Comparison of ENCODE assay signal across 4 cellular contexts in the genomic region with DNA sequence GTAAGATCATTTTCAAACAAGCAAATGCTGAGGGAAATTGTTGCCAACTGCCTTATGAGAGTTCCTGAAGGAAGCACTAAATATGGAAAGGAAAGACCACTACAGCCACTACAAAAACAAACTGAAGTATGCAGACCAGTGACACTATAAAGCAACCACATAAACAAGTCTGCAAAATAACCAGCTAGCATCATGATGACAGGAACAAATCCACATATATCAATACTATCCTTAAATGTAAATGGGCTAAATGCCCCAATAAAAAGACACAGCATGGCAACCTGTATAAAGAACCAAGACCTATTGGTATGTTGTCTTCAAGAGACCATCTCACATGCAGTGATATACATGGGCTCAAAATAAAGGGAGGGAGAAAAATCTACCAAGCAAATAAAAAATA.
"Had no signal": no experiment of that assay in that cellular context is flagged by ENCODE, and none has a peak within 500 bp of the region (broad histone marks: within the 10 kb centered on the region; RNA-seq: fewer than 3 reads in every experiment).

No MANE protein-coding gene starts in this region.

- ATAC-seq: HepG2, K562 had no signal

- H3K4me3 ChIP-seq: K562 had no signal

- H3K27ac ChIP-seq: HL-60, KMS-11 had no signal
